Comparison of ENCODE assay signal across 8 cellular contexts in the genomic region with DNA sequence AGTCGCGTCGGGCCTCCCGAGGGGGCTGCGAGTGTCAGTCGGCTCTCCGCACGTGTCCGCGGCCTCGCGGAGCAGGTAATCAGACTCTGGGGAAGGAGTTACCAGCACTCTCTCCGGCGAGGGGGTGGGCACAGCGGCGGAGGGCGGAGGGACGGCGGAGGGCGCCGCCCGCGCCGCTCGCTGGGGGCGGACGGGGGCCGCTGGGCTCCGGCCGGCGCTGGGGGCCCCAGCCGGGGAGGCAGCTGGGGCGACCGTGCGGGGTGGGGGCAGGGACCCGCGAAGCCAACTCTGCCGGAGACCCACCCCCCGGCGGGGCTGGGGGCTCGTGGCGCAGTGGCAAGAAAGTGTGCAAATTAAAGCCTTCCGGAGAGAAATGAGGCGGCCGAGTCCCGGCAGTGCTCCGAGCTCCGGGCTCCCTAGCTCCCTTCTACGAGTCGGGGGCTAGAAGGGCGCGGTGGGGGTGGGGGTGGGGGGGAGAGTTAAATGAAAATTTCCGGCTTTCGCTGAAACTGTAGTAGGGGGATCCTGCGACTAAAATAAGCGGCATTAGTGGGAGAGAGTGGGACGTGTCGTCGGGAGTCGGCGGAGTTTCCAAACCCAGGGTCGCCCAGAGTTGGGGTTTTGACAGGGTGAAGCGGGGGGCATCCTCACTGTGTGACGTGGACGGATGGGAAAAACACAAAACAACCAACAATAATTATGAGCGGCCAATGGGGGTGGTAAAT. TPM values are rescaled to one million over a fixed set of nuclear protein-coding genes. Genes with fewer than 3 reads are reported as not detected.
A peak's percentile ranks its signal among the peaks of the same experiment; 100 is the strongest.
DNase-seq lines count a peak whose midpoint lies in the region; ATAC-seq, FAIRE-seq and TF ChIP-seq lines count a peak whose summit lies in the region.

A gene (minus strand): TSS at position 85 of the 725 bp plus-strand sequence. CDS start 3,250 bp downstream, outside the sequence.

- peak within 1 kb of the TSS; percentile 88 for H2AK5ac ChIP-seq in trophoblast cell (ENCODE audit: low read length)

- H3K23ac ChIP-seq in trophoblast cell (ENCODE audit: low read length): no peak within 1 kb of the TSS

- H2AFZ ChIP-seq in trophoblast cell (ENCODE audit: insufficient read depth, low read length, poor library complexity): peak within 1 kb of the TSS; percentile 75

- no peak for TF ChIP-seq EP300 in A549 (IDR thresholded peaks at IDR 0.05)

- peak within 1 kb of the TSS; percentile 80 for H3K4me3 ChIP-seq in A549
- H3K4me3 ChIP-seq in trophoblast cell (ENCODE audit: low read depth, low read length): peak within 1 kb of the TSS; percentile 92
- peak within 1 kb of the TSS; percentile 52 to 69 for H3K4me3 ChIP-seq in uterus

- peak within 1 kb of the TSS; percentile 78 for H2BK120ac ChIP-seq in trophoblast cell (ENCODE audit: insufficient read depth, low read length, poor library complexity)

- H3K4me2 ChIP-seq in A549 (peak within 1 kb of the TSS; percentile 85), trophoblast cell (ENCODE audit: low read length) (peak within 1 kb of the TSS; percentile 95)

- H4K8ac ChIP-seq in trophoblast cell (ENCODE audit: low read depth, low read length): peak within 1 kb of the TSS; percentile 88

- POLR2A ChIA-PET in A549 (lab: Yijun Ruan, JAX): interaction anchor here (0.5 to 1.7 kb wide), 5 partner anchors 70 to 1634 kb away, joined by 3 to 5 read pairs (median 4); no protein-coding TSS in a partner anchor

- TF ChIP-seq RAD21 in A549 (conservative IDR thresholded peaks at IDR 0.05 in 1 of 2, IDR thresholded peaks at IDR 0.05 in 1 of 2): no peak

- H3K79me1 ChIP-seq in trophoblast cell (ENCODE audit: low read length): peaks cover 40% of the 10 kb centered on the region

- peaks cover 0 to 2% of the 10 kb centered on the region in 2 experiments for H3K36me3 ChIP-seq in trophoblast cell (ENCODE audit: control insufficient read depth in 1 of 2, insufficient read depth in 2 of 2, low read length in 2 of 2)
- no peaks in the 10 kb centered on the region for H3K36me3 ChIP-seq in uterus

- no peak for TF ChIP-seq POLR2A in A549 (IDR thresholded peaks at IDR 0.05; ENCODE audit: low read length)
- peak; percentile 71 for TF ChIP-seq POLR2A in Raji (IDR thresholded peaks at IDR 0.05; ENCODE audit: insufficient read depth, low read depth, low read length)
- TF ChIP-seq POLR2A in uterus (IDR thresholded peaks at IDR 0.05): peak in 1 of 2 donors; percentile 22

- H3K27ac ChIP-seq in A549 (peak within 1 kb of the TSS; percentile 92 to 96), trophoblast cell (ENCODE audit: low read depth, low read length) (peak within 1 kb of the TSS; percentile 78), uterus (peak within 1 kb of the TSS; percentile 82 to 84)

- H4K91ac ChIP-seq in trophoblast cell (ENCODE audit: low read depth, low read length): peak within 1 kb of the TSS; percentile 89

- DNase-seq in A549 (ENCODE audit: low read depth in 1 of 2, low spot score in 1 of 2): peak; percentile 38 to 56
- peak; percentile 43 for DNase-seq in activated gamma-delta T cell treated with anti-CD3 and anti-CD28 coated beads, Interleukin-2, amount 50 U/mL, for 16 hours (ENCODE audit: low read depth)
- peak in 36 of 42 donors; percentile 14 to 66 (median 36) for DNase-seq in head of caudate nucleus
- DNase-seq in trophoblast cell: peak; percentile 46 to 70
- peak; percentile 41 to 43 for DNase-seq in uterus

- H2BK12ac ChIP-seq in trophoblast cell (ENCODE audit: low read length): peak within 1 kb of the TSS; percentile 86

- H3K79me2 ChIP-seq in trophoblast cell (ENCODE audit: control insufficient read depth, insufficient read depth, low read length, poor library complexity): peaks cover 26% of the 10 kb centered on the region

- no peaks in the 10 kb centered on the region for H3K9me3 ChIP-seq in A549
- no peaks in the 10 kb centered on the region for H3K9me3 ChIP-seq in trophoblast cell (ENCODE audit: insufficient read depth, low read depth, low read length)
- no peaks in the 10 kb centered on the region for H3K9me3 ChIP-seq in uterus

- CTCF ChIA-PET in A549 (lab: Yijun Ruan, JAX): interaction anchor here (0.6 to 0.8 kb wide), 2 partner anchors 147 to 327 kb away, joined by 3 read pairs; no protein-coding TSS in a partner anchor

- H3K18ac ChIP-seq in trophoblast cell (ENCODE audit: low read length): peak within 1 kb of the TSS; percentile 99

- TF ChIP-seq CTCF in A549 (IDR thresholded peaks at IDR 0.05) (no peak), uterus (IDR thresholded peaks at IDR 0.05) (no peak)

- ATAC-seq in A549: peak; percentile 21 to 30; a peak in 4 of 6 replicates
- peak; percentile 45 for ATAC-seq in GM18868 (IDR thresholded peaks at IDR 0.05; ENCODE audit: unreplicated experiment)
- ATAC-seq in HG03280 (IDR thresholded peaks at IDR 0.05; ENCODE audit: unreplicated experiment): peak; percentile 45

- intact Hi-C loops in head of caudate nucleus (cut with DNase I) (loop anchor here (10.0 kb wide), 1 partner anchor 218 kb away; no protein-coding TSS in a partner anchor), uterus (cut with DNase I; ENCODE audit: low total_unique reads) (no loop called here)

- peaks cover 3% of the 10 kb centered on the region; the same call in 1 of the 3 replicates for H3K4me1 ChIP-seq in A549
- H3K4me1 ChIP-seq in trophoblast cell (ENCODE audit: control insufficient read depth in 1 of 2, insufficient read depth in 2 of 2, low read length in 2 of 2): no peaks in the 10 kb centered on the region
- H3K4me1 ChIP-seq in uterus: peaks cover 0 to 8% of the 10 kb centered on the region in 2 donors

- FAIRE-seq in A549 (lab: Jason Lieb, UNC): no peak

- peak within 1 kb of the TSS; percentile 96 for H3K4ac ChIP-seq in trophoblast cell (ENCODE audit: low read depth, low read length)

- H3K27me3 ChIP-seq in trophoblast cell (ENCODE audit: insufficient read depth, low read length) (no peaks in the 10 kb centered on the region), uterus (no peaks in the 10 kb centered on the region)

- H2BK5ac ChIP-seq in trophoblast cell (ENCODE audit: low read depth, low read length, poor library complexity): peak within 1 kb of the TSS; percentile 97

- WGBS in A549 (ENCODE audit: missing lambda C conversion rate): under 1% methylated on average over 18 of the region's 66 CpGs
- no CpG with 5 or more reads among the region's 66 CpGs for WGBS in trophoblast cell (ENCODE audit: extremely low coverage, insufficient coverage, insufficient read length)

- peak within 1 kb of the TSS; percentile 96 for H3K14ac ChIP-seq in trophoblast cell (ENCODE audit: low read length)

- peak within 1 kb of the TSS; percentile 84 for H3K9ac ChIP-seq in trophoblast cell (ENCODE audit: low read length)

- H4K12ac ChIP-seq in trophoblast cell (ENCODE audit: low read depth, low read length): peak within 1 kb of the TSS; percentile 76

TF ChIP-seq in A549, 52 proteins besides CTCF, POLR2A, EP300 and RAD21:
- TF ChIP-seq MAZ (IDR thresholded peaks at IDR 0.05; ENCODE audit: borderline replicate concordance, low read depth, low read length) (no peak), TFCP2L1 (CRISPR knock-in tag; IDR thresholded peaks at IDR 0.05) (no peak), JUN (IDR thresholded peaks at IDR 0.05) (peak in 1 of 2 experiments; percentile 58; a peak in 3 of 5 replicates), PHF8 (IDR thresholded peaks at IDR 0.05; ENCODE audit: borderline replicate concordance, low read depth) (0 out of 2 replicates have a peak, but pooled peaks have one; percentile 7)
- TF ChIP-seq, protein P1, sequence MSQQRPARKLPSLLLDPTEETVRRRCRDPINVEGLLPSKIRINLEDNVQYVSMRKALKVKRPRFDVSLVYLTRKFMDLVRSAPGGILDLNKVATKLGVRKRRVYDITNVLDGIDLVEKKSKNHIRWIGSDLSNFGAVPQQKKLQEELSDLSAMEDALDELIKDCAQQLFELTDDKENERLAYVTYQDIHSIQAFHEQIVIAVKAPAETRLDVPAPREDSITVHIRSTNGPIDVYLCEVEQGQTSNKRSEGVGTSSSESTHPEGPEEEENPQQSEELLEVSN (IDR thresholded peaks at IDR 0.05; ENCODE audit: borderline replicate concordance, low read depth): peak; percentile 56; the same call in 1 of the 2 replicates
- TF ChIP-seq, protein P2, sequence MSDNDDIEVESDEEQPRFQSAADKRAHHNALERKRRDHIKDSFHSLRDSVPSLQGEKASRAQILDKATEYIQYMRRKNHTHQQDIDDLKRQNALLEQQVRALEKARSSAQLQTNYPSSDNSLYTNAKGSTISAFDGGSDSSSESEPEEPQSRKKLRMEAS (IDR thresholded peaks at IDR 0.05): peak; percentile 75

RNA-seq across cellular contexts. Expression of the gene that starts here (rescaled TPM):
- polyA plus RNA-seq in A549 (2011; rRNA removed): 22.4 and 25.9 TPM in 2 replicates
- 6.9 and 7.9 TPM in 2 replicates for polyA plus RNA-seq in A549 (2012; cell fraction: cytosol; rRNA removed)
- polyA plus RNA-seq in A549 (2012; cell fraction: nucleus; rRNA removed): 13.6 and 14.3 TPM in 2 replicates
- 12.9 to 16.1 TPM (median 13.6 TPM) in 3 replicates for polyA plus RNA-seq in A549 (2017; fragmentation: RNase III; extraction: RNeasy Plus Mini Kit Qiagen cat#74134 plus additional on column Dnase treatment)
- 51.8 and 65.6 TPM in 2 replicates for polyA minus RNA-seq in A549 (2011; rRNA and poly(A)+ RNA removed)
- polyA plus RNA-seq in trophoblast cell (2013): 29.5 and 33.6 TPM in 2 replicates
- total RNA-seq in uterus: 100 to 1,000 TPM in 1 of 4 donors, 10 to 100 TPM in 2, 1 to 10 TPM in 1; 5.9 to 117 (median 15.2) TPM

Comparison
In these comparisons a context has a peak if more than half of its experiments do, and no peak if none do; other contexts are left out.
1. Peak in every context shown above with its lines: DNase-seq, ATAC-seq, H3K4me3 ChIP-seq and H3K27ac ChIP-seq.